In genomic region chr18:12236934-12237832, GRCh38 we compare ENCODE assay signal across 8 cellular contexts. TPM values are rescaled to one million over a fixed set of nuclear protein-coding genes. Genes with fewer than 3 reads are reported as not detected.
DNase-seq lines count a peak whose midpoint lies in the region; ATAC-seq and TF ChIP-seq lines count a peak whose summit lies in the region.

No MANE protein-coding gene starts in this region.

- intact Hi-C loops in breast epithelium (cut with DNase I; ENCODE audit: low total_unique reads), result loop anchor here (10.0 kb wide), 1 partner anchor 212 kb away; no protein-coding TSS in a partner anchor

- H3K27ac ChIP-seq in WERI-Rb-1 (no peak overlapping the region), breast epithelium (no peak overlapping the region)

- TF ChIP-seq POLR2A in breast epithelium (IDR thresholded peaks at IDR 0.05), result no peak

- no peaks in the 10 kb centered on the region for H3K36me3 ChIP-seq in GM06990 (ENCODE audit: control insufficient read depth, insufficient read depth, low read length)
- no peaks in the 10 kb centered on the region for H3K36me3 ChIP-seq in WERI-Rb-1
- H3K36me3 ChIP-seq in breast epithelium, result no peaks in the 10 kb centered on the region

- DNase-seq in GM06990 (ENCODE audit: extremely low read depth, insufficient read length), result peak; percentile 70
- DNase-seq in NCI-H1694 (lab: John Stamatoyannopoulos, UW), result peak; percentile 33
- peak; percentile 80 for DNase-seq in WERI-Rb-1
- DNase-seq in breast epithelium (ENCODE audit: low spot score in 2 of 2), result peak; percentile 46 to 78
- peak; percentile 26 for DNase-seq in kidney glomerular epithelial cell (lab: John Stamatoyannopoulos, UW)
- DNase-seq in stimulated activated CD4-positive, alpha-beta T cell treated with anti-CD3 and anti-CD28 coated beads, Interleukin-4, amount 100 ng/mL, for 24 hours, result peak; percentile 67
- no peak for DNase-seq in mesenteric fat pad (ENCODE audit: low spot score)

- H3K4me1 ChIP-seq in breast epithelium, result no peaks in the 10 kb centered on the region

- H3K4me3 ChIP-seq in GM06990 (replicated peaks; ENCODE audit: low read depth, low read length), result no peak overlapping the region
- no peak overlapping the region for H3K4me3 ChIP-seq in WERI-Rb-1 (ENCODE audit: low read depth, low read length)
- peak overlapping the region in 1 of 3 donors; percentile 33 for H3K4me3 ChIP-seq in breast epithelium

- H3K27me3 ChIP-seq in GM06990 (replicated peaks; ENCODE audit: control insufficient read depth, insufficient read depth, low read length) (no peaks in the 10 kb centered on the region; the same call in 1 of the 2 replicates), WERI-Rb-1 (ENCODE audit: insufficient read depth, low read depth, severe bottlenecking) (no peaks in the 10 kb centered on the region), breast epithelium (peaks cover 0 to 3% of the 10 kb centered on the region in 2 donors)

- TF ChIP-seq CTCF in GM06990 (IDR thresholded peaks at IDR 0.05; ENCODE audit: insufficient read depth, low read length, poor library complexity, severe bottlenecking) (peak; percentile 96), WERI-Rb-1 (IDR thresholded peaks at IDR 0.05; ENCODE audit: low read depth, low read length) (peak; percentile 99), breast epithelium (IDR thresholded peaks at IDR 0.05) (peak; percentile 47 to 82 (median 54))

- ATAC-seq in HG02571 (IDR thresholded peaks at IDR 0.05; ENCODE audit: unreplicated experiment), result peak; percentile 75

- no peaks in the 10 kb centered on the region for H3K9me3 ChIP-seq in WERI-Rb-1 (ENCODE audit: severe bottlenecking)
- no peaks in the 10 kb centered on the region for H3K9me3 ChIP-seq in breast epithelium

RNA-seq across cellular contexts. Expression of gene CIDEA, which starts 17.0 kb away (rescaled TPM):
- 100 to 1,000 TPM in 1 of 3 donors, 10 to 100 TPM in 2; 32.4 to 461 (median 68.6) TPM for total RNA-seq in breast epithelium
- total RNA-seq in mesenteric fat pad, result 138 TPM
